23 cellular contexts compared by ENCODE assay signal in genomic region chr4:155660436-155660835, GRCh38. TPM values are rescaled to one million over a fixed set of nuclear protein-coding genes. Genes with fewer than 3 reads are reported as not detected.
"Had no signal": no experiment of that assay in that cellular context is flagged by ENCODE, and none has a peak within 500 bp of the region (broad histone marks: within the 10 kb centered on the region; RNA-seq: fewer than 3 reads in every experiment).

No MANE protein-coding gene starts in this region.

- DNase-seq: colonic mucosa; dermis blood vessel endothelial cell; dorsolateral prefrontal cortex; effector CD4-positive, alpha-beta T cell; effector memory CD4-positive, alpha-beta T cell; erythroblast; esophagus squamous epithelium; foreskin fibroblast; foreskin melanocyte; gastrocnemius medialis; glutamatergic neuron; head of caudate nucleus; heart right ventricle; hippocampal formation; left cardiac atrium; left lung; left ventricle myocardium superior; lower lobe of right lung; mucosa of descending colon; naive B cell had no signal

- H3K4me3 ChIP-seq: colonic mucosa, dorsolateral prefrontal cortex, esophagus squamous epithelium, gastrocnemius medialis, heart right ventricle, left lung, lower lobe of right lung, mucosa of descending colon had no signal

- H3K9me3 ChIP-seq: colonic mucosa, esophagus squamous epithelium, gastrocnemius medialis, left lung, lower lobe of right lung, mucosa of descending colon had no signal

- H3K4me1 ChIP-seq: colonic mucosa, gastrocnemius medialis, left lung had no signal

- H3K4me1 Mint-ChIP-seq: naive B cell had no signal

- H3K36me3 ChIP-seq: colonic mucosa, esophagus squamous epithelium, gastrocnemius medialis, heart right ventricle, left lung, lower lobe of right lung had no signal

- H3K36me3 Mint-ChIP-seq: naive B cell had no signal

- H3K27ac Mint-ChIP-seq: naive B cell had no signal

- H3K4me3 Mint-ChIP-seq: mesothelial cell of epicardium, naive B cell had no signal

- H3K27ac ChIP-seq: colonic mucosa, dorsolateral prefrontal cortex, epithelial cell of prostate, esophagus squamous epithelium, gastrocnemius medialis, left lung, lower lobe of right lung had no signal

- H3K27me3 ChIP-seq: colonic mucosa, dorsolateral prefrontal cortex, esophagus squamous epithelium, gastrocnemius medialis, heart right ventricle, left lung had no signal

RNA-seq across cellular contexts. Expression of gene GUCY1A1, which starts 6.2 kb away (rescaled TPM):
- total RNA-seq: myocyte had no signal
